Comparison of ENCODE assay signal across 15 cellular contexts in genomic region chr17:7226721-7227710, GRCh38.
"Had no signal": no experiment of that assay in that cellular context is flagged by ENCODE, and none has a peak within 500 bp of the region (broad histone marks: within the 10 kb centered on the region; RNA-seq: fewer than 3 reads in every experiment).

No MANE protein-coding gene starts in this region.

- H3K27ac Mint-ChIP-seq: activated B cell treated with CpG ODN at 0.5 μM for 24 hours; activated CD4-positive, alpha-beta T cell treated with anti-CD3 and anti-CD28 coated beads, Interleukin-2, amount 10 ng/mL, durations not matched to agents 7 days and 5 days; neural progenitor cell had no signal

- H3K4me3 Mint-ChIP-seq: activated B cell treated with CpG ODN at 0.5 μM for 24 hours; activated CD4-positive, alpha-beta T cell treated with anti-CD3 and anti-CD28 coated beads, Interleukin-2, amount 10 ng/mL, durations not matched to agents 7 days and 5 days; neural progenitor cell; T-helper 1 cell treated with Interleukin-12 subunit alpha and Interleukin-12 subunit beta and Interleukin-4 antibody, amounts not matched to agents 30 μg/mL and 1 μg/mL, for 36 hours had no signal

- H3K9me3 ChIP-seq: ascending aorta, colonic mucosa, ovary, tibial artery had no signal

- H3K9ac ChIP-seq: neural progenitor cell had no signal

- H3K27me3 ChIP-seq: ascending aorta, cardiac muscle cell, colonic mucosa, neural progenitor cell, ovary, tibial artery had no signal

- H3K4me2 ChIP-seq: neural progenitor cell had no signal

- FAIRE-seq: TTC549 had no signal

- H3K4me1 ChIP-seq: ascending aorta, colonic mucosa had no signal

- DNase-seq: activated B cell treated with CpG ODN at 0.5 μM for 24 hours; activated CD4-positive, alpha-beta T cell treated with anti-CD3 and anti-CD28 coated beads, Interleukin-2, amount 10 ng/mL, durations not matched to agents 7 days and 5 days; activated CD8-positive, alpha-beta memory T cell treated with anti-CD3 and anti-CD28 coated beads for 24 hours; activated naive CD4-positive, alpha-beta T cell treated with Interleukin-2 at 50 U/mL for 16 hours; colonic mucosa; foreskin melanocyte; left colon; ovary; stimulated activated CD4-positive, alpha-beta T cell treated with anti-CD3 and anti-CD28 coated beads, Interleukin-1b, Interleukin-23, amount 100 ng/mL, for 48 hours; tibial artery had no signal

- H2AFZ ChIP-seq: neural progenitor cell had no signal

- H3K27me3 Mint-ChIP-seq: activated B cell treated with CpG ODN at 0.5 μM for 24 hours; activated CD4-positive, alpha-beta T cell treated with anti-CD3 and anti-CD28 coated beads, Interleukin-2, amount 10 ng/mL, durations not matched to agents 7 days and 5 days had no signal

- H3K27ac ChIP-seq: ascending aorta, cardiac muscle cell, colonic mucosa, neural progenitor cell, ovary, tibial artery had no signal

- H3K4me3 ChIP-seq: ascending aorta, cardiac muscle cell, colonic mucosa, neural progenitor cell, ovary, tibial artery had no signal

- ATAC-seq: left colon had no signal

- H3K36me3 ChIP-seq: neural progenitor cell, ovary had no signal

- H3K9me3 Mint-ChIP-seq: activated B cell treated with CpG ODN at 0.5 μM for 24 hours; activated CD4-positive, alpha-beta T cell treated with anti-CD3 and anti-CD28 coated beads, Interleukin-2, amount 10 ng/mL, durations not matched to agents 7 days and 5 days; neural progenitor cell; T-helper 1 cell treated with Interleukin-12 subunit alpha and Interleukin-12 subunit beta and Interleukin-4 antibody, amounts not matched to agents 30 μg/mL and 1 μg/mL, for 36 hours had no signal
